ENCODE assay signal across 20 cellular contexts in genomic region chr19:19338082-19338481, GRCh38. TPM values are rescaled to one million over a fixed set of nuclear protein-coding genes. Genes with fewer than 3 reads are reported as not detected.
DNase-seq lines count a peak whose midpoint lies in the region; ATAC-seq and TF ChIP-seq lines count a peak whose summit lies in the region.
"Had no signal": no experiment of that assay in that cellular context is flagged by ENCODE, and none has a peak within 500 bp of the region (broad histone marks: within the 10 kb centered on the region; RNA-seq: fewer than 3 reads in every experiment).

No MANE protein-coding gene starts in this region.

- H4K20me1 ChIP-seq in PC-3 (ENCODE audit: low read length) = no peaks in the 10 kb centered on the region

- H3K9me3 Mint-ChIP-seq in effector memory CD8-positive, alpha-beta T cell = no peaks in the 10 kb centered on the region
- H3K9me3 Mint-ChIP-seq: activated CD8-positive, alpha-beta T cell treated with anti-CD3 and anti-CD28 coated beads for 36 hours; activated T-cell treated with anti-CD3 and anti-CD28 coated beads, Interleukin-2, amount 50 U/mL, for 24 hours; GM23338 had no signal

- no peaks in the 10 kb centered on the region for H3F3A ChIP-seq in PC-3 (ENCODE audit: low read length, unreplicated experiment)

- H3K4me3 Mint-ChIP-seq in effector memory CD8-positive, alpha-beta T cell = no peak overlapping the region
- H3K4me3 Mint-ChIP-seq: activated CD8-positive, alpha-beta T cell treated with anti-CD3 and anti-CD28 coated beads for 36 hours; activated naive CD8-positive, alpha-beta T cell; activated T-cell treated with anti-CD3 and anti-CD28 coated beads, Interleukin-2, amount 50 U/mL, for 24 hours; GM23338 had no signal

- CTCF ChIA-PET in PC-3 (lab: Charles Lee) = no interaction called here

- peaks cover 17% of the 10 kb centered on the region; the same call in 1 of the 2 replicates for H3K36me3 ChIP-seq in PC-3 (ENCODE audit: low read depth, low read length)
- peaks cover 28% of the 10 kb centered on the region for H3K36me3 ChIP-seq in H7 (replicated peaks; ENCODE audit: control insufficient read depth, insufficient read depth, low read length)

- peaks cover 58% of the 10 kb centered on the region for H3K36me3 Mint-ChIP-seq in effector memory CD8-positive, alpha-beta T cell (ENCODE audit: insufficient read depth)
- H3K36me3 Mint-ChIP-seq: activated naive CD8-positive, alpha-beta T cell had no signal

- intact Hi-C loops in PC-3 (cut with micrococcal nuclease) (no loop called here), sciatic nerve (cut with DNase I) (no loop called here)

- no peak for TF ChIP-seq CTCF in PC-3 (conservative IDR thresholded peaks at IDR 0.05; ENCODE audit: low read depth, low read length)

- no peaks in the 10 kb centered on the region for H3K4me1 ChIP-seq in PC-3 (ENCODE audit: insufficient read depth, low read length)
- H3K4me1 ChIP-seq: transverse colon had no signal

- H3K4me2 ChIP-seq in PC-3 (ENCODE audit: low read length) = no peak overlapping the region
- H3K4me2 ChIP-seq: GM23338 had no signal

- no peaks in the 10 kb centered on the region for H3K9me2 ChIP-seq in PC-3 (replicated peaks; ENCODE audit: low read length)

- no peaks in the 10 kb centered on the region for H3K27me3 Mint-ChIP-seq in effector memory CD8-positive, alpha-beta T cell
- H3K27me3 Mint-ChIP-seq: activated CD8-positive, alpha-beta T cell treated with anti-CD3 and anti-CD28 coated beads for 36 hours; activated naive CD8-positive, alpha-beta T cell; activated T-cell treated with anti-CD3 and anti-CD28 coated beads, Interleukin-2, amount 50 U/mL, for 24 hours had no signal

- H3K27me3 ChIP-seq in PC-3 (ENCODE audit: low read length) = no peaks in the 10 kb centered on the region
- no peaks in the 10 kb centered on the region for H3K27me3 ChIP-seq in H7 (ENCODE audit: control insufficient read depth, insufficient read depth, low read length)
- H3K27me3 ChIP-seq: cardiac muscle cell, dorsolateral prefrontal cortex, transverse colon had no signal

- H2AFZ ChIP-seq in PC-3 (ENCODE audit: low read length) = no peak overlapping the region
- H2AFZ ChIP-seq: GM23338 had no signal

- DNase-seq in ACHN = peak; percentile 18
- DNase-seq in PC-3 = peak; percentile 34
- no peak for DNase-seq in effector memory CD8-positive, alpha-beta T cell
- peak; percentile 7 for DNase-seq in kidney tubule cell (ENCODE audit: low spot score)
- no peak for DNase-seq in Kasumi-1 (lab: John Stamatoyannopoulos, UW)
- DNase-seq in sciatic nerve (ENCODE audit: low spot score) = no peak
- no peak for DNase-seq in activated naive CD4-positive, alpha-beta T cell treated with anti-CD3 and anti-CD28 coated beads, Interleukin-2, amount 50 U/mL, for 16 hours
- no peak for DNase-seq in H7
- DNase-seq: activated CD8-positive, alpha-beta T cell treated with anti-CD3 and anti-CD28 coated beads for 36 hours; activated T-cell treated with anti-CD3 and anti-CD28 coated beads, Interleukin-2, amount 50 U/mL, for 24 hours; DMS79 treated with DMSO at 0.1 percent for 48 hours; dorsolateral prefrontal cortex; midbrain; NCI-H2081; stimulated activated naive CD4-positive, alpha-beta T cell; transverse colon; WERI-Rb-1 had no signal

- BruUV-seq in PC-3 (replicated peaks; lab: Mats Ljungman, UMichigan) = no TSS peak

- ATAC-seq in PC-3 (peak; percentile 64), sciatic nerve (no peak)
- no peak for ATAC-seq in effector memory CD8-positive, alpha-beta T cell (replicated peaks)
- ATAC-seq: activated CD8-positive, alpha-beta T cell treated with anti-CD3 and anti-CD28 coated beads for 36 hours; GM23338 had no signal

- H3K4me3 ChIP-seq in PC-3 (ENCODE audit: low read length) = no peak overlapping the region
- H3K4me3 ChIP-seq in H7 (ENCODE audit: insufficient read depth, low read depth, low read length) = no peak overlapping the region
- H3K4me3 ChIP-seq: cardiac muscle cell, dorsolateral prefrontal cortex, GM23338, transverse colon had no signal

- peak overlapping the region; percentile 41 to 72 for H3K27ac Mint-ChIP-seq in effector memory CD8-positive, alpha-beta T cell
- H3K27ac Mint-ChIP-seq: activated CD8-positive, alpha-beta T cell treated with anti-CD3 and anti-CD28 coated beads for 36 hours; activated naive CD8-positive, alpha-beta T cell; activated T-cell treated with anti-CD3 and anti-CD28 coated beads, Interleukin-2, amount 50 U/mL, for 24 hours; GM23338 had no signal

- POLR2A ChIA-PET in PC-3 (lab: Charles Lee; ENCODE audit: unreplicated experiment) = no interaction called here

- no peaks in the 10 kb centered on the region for H3K9me3 ChIP-seq in PC-3 (ENCODE audit: low read length)
- H3K9me3 ChIP-seq: transverse colon had no signal

- in situ Hi-C loops in ACHN (cut with HindIII; ENCODE audit: low pct_ligation_motif_present, low pct_unique_long_range_greater_than_20kb, low sequenced_read_pairs) = no loop called here

- H3K4me1 Mint-ChIP-seq in effector memory CD8-positive, alpha-beta T cell (ENCODE audit: low read depth in 2 of 2) = peaks cover 11 to 16% of the 10 kb centered on the region in 2 donors
- H3K4me1 Mint-ChIP-seq: GM23338 had no signal

- no peak overlapping the region for H3K9ac ChIP-seq in PC-3 (ENCODE audit: low read length)

- H3K79me2 ChIP-seq in PC-3 (ENCODE audit: low read length) = no peaks in the 10 kb centered on the region

- H3K27ac ChIP-seq in PC-3 (ENCODE audit: low read length) = no peak overlapping the region
- H3K27ac ChIP-seq: cardiac muscle cell, transverse colon, WERI-Rb-1 had no signal

RNA-seq across cellular contexts. Expression of gene MAU2, which starts 17.5 kb away (rescaled TPM):
- 32.6 and 44.2 TPM in 2 replicates for total RNA-seq in PC-3 (2014; rRNA removed)
- total RNA-seq in sciatic nerve = 78.5 TPM
- total RNA-seq in H7 (2014; rRNA removed; shearing (Covaris generic)) = 39.9 and 43.3 TPM in 2 replicates

RNA-seq across cellular contexts. Expression of gene SUGP1, which starts 17.8 kb away (rescaled TPM):
- total RNA-seq in PC-3 (2014; rRNA removed) (42.1 and 44.0 TPM in 2 replicates), sciatic nerve (43.7 TPM)
- total RNA-seq in H7 (2014; rRNA removed; shearing (Covaris generic)) = 43.7 and 44.4 TPM in 2 replicates

Comparison
In these comparisons a context has a peak if more than half of its experiments do, and no peak if none do; other contexts are left out.
1. DNase-seq: peak in ACHN (single experiment), PC-3 (single experiment) and kidney tubule cell (single experiment); none in effector memory CD8-positive, alpha-beta T cell (0 of 3), Kasumi-1 (0 of 2), sciatic nerve (single experiment), activated naive CD4-positive, alpha-beta T cell treated with anti-CD3 and anti-CD28 coated beads, Interleukin-2, amount 50 U/mL, for 16 hours (single experiment) and H7 (single experiment).